1 cellular context compared by ENCODE assay signal in genomic region chr7:155918720-155919399, GRCh38.
TF ChIP-seq lines count a peak whose summit lies in the region.

No MANE protein-coding gene starts in this region.

TF ChIP-seq in HEK293, 187 proteins besides CTCF, POLR2A, EP300 and RAD21 (continued from another document and continues in another):
- TF ChIP-seq ZBTB10 (tag by site-specific recombination; IDR thresholded peaks at IDR 0.05) (peak; percentile 49), ZBTB44 (tag by site-specific recombination; IDR thresholded peaks at IDR 0.05) (no peak), ZNF239 (tag by site-specific recombination; IDR thresholded peaks at IDR 0.05) (peak; percentile 95; the same call in 1 of the 2 replicates), ZNF558 (tag by site-specific recombination; IDR thresholded peaks at IDR 0.05) (no peak), ZNF175 (tag by site-specific recombination; IDR thresholded peaks at IDR 0.05) (no peak), ZNF843 (tag by site-specific recombination; IDR thresholded peaks at IDR 0.05) (peak; percentile 82), ZNF596 (tag by site-specific recombination; IDR thresholded peaks at IDR 0.05) (no peak), TRIM28 (IDR thresholded peaks at IDR 0.05; ENCODE audit: borderline replicate concordance, low read length) (peak; percentile 63; the same call in 1 of the 2 replicates), ZNF112 (tag by site-specific recombination; IDR thresholded peaks at IDR 0.05) (no peak), PRDM4 (tag by site-specific recombination; IDR thresholded peaks at IDR 0.05) (no peak), ZNF707 (tag by site-specific recombination; IDR thresholded peaks at IDR 0.05) (no peak; the same call in 1 of the 2 replicates), YY2 (tag by site-specific recombination; IDR thresholded peaks at IDR 0.05) (no peak), BCL11B (tag by site-specific recombination; IDR thresholded peaks at IDR 0.05; ENCODE audit: low read depth) (no peak), TCF7L2 (IDR thresholded peaks at IDR 0.05; ENCODE audit: borderline replicate concordance, low read depth, low read length) (no peak), ZNF549 (tag by site-specific recombination; IDR thresholded peaks at IDR 0.05) (peak; percentile 94), ELK4 (IDR thresholded peaks at IDR 0.05; ENCODE audit: borderline replicate concordance, low read depth, low read length) (no peak), ZBTB1 (tag by site-specific recombination; IDR thresholded peaks at IDR 0.05) (no peak; the same call in 1 of the 2 replicates), PATZ1 (tag by site-specific recombination; IDR thresholded peaks at IDR 0.05) (no peak), ZNF26 (tag by site-specific recombination; IDR thresholded peaks at IDR 0.05) (no peak), ZNF677 (tag by site-specific recombination; IDR thresholded peaks at IDR 0.05) (no peak), ZNF571 (tag by site-specific recombination; IDR thresholded peaks at IDR 0.05) (no peak), ZBTB8A (tag by site-specific recombination; IDR thresholded peaks at IDR 0.05) (no peak), ZBTB17 (tag by site-specific recombination; IDR thresholded peaks at IDR 0.05) (peak; percentile 81), ZNF280D (tag by site-specific recombination; IDR thresholded peaks at IDR 0.05) (no peak), INSM2 (tag by site-specific recombination; IDR thresholded peaks at IDR 0.05) (peak; percentile 95), MYNN (tag by site-specific recombination; IDR thresholded peaks at IDR 0.05; ENCODE audit: borderline replicate concordance) (peak; percentile 80), GFI1B (tag by site-specific recombination; IDR thresholded peaks at IDR 0.05) (no peak), ZEB2 (tag by site-specific recombination; IDR thresholded peaks at IDR 0.05) (peak; percentile 87), ZSCAN18 (tag by site-specific recombination; IDR thresholded peaks at IDR 0.05) (no peak), ZNF510 (tag by site-specific recombination; IDR thresholded peaks at IDR 0.05; ENCODE audit: insufficient replicate concordance) (no peak), SCRT1 (tag by site-specific recombination; IDR thresholded peaks at IDR 0.05; ENCODE audit: borderline replicate concordance) (no peak), KLF1 (tag by site-specific recombination; IDR thresholded peaks at IDR 0.05) (no peak), ZNF416 (tag by site-specific recombination; IDR thresholded peaks at IDR 0.05) (no peak), REPIN1 (tag by site-specific recombination; IDR thresholded peaks at IDR 0.05; ENCODE audit: low read depth) (peak; percentile 68; the same call in 1 of the 2 replicates), GLIS2 (tag by site-specific recombination; IDR thresholded peaks at IDR 0.05) (no peak), ZNF398 (tag by site-specific recombination; IDR thresholded peaks at IDR 0.05) (no peak), ZNF670 (tag by site-specific recombination; IDR thresholded peaks at IDR 0.05; ENCODE audit: low read depth) (0 out of 2 replicates have a peak, but pooled peaks have one; percentile 71), KLF16 (tag by site-specific recombination; IDR thresholded peaks at IDR 0.05) (0 out of 2 replicates have a peak, but pooled peaks have one; percentile 18), YY1 (tag by site-specific recombination; IDR thresholded peaks at IDR 0.05) (no peak), FEZF1 (tag by site-specific recombination; IDR thresholded peaks at IDR 0.05) (no peak)
